22 cellular contexts compared by ENCODE assay signal in the genomic region with DNA sequence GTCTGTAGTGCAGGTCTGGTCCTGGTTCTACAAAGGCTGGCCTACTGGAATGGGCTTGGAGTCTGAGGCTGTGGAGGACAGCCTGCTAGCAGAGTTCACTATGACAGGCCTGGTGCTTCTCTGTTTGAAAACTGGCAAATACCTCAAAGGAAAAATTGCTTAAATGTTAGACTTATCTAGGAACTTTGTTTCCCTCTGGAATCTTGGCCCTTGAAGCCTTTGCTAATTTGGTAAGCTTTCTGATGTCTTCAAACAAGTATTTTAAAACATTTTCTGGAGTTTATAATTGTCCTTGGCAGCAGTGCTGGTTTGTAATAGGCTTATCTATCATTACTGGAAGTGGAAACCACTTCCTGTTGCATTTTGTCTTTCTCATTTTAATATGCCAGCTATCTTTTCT.
DNase-seq lines count a peak whose midpoint lies in the region; ATAC-seq and TF ChIP-seq lines count a peak whose summit lies in the region.
"Had no signal": no experiment of that assay in that cellular context is flagged by ENCODE, and none has a peak within 500 bp of the region (broad histone marks: within the 10 kb centered on the region; RNA-seq: fewer than 3 reads in every experiment).

No MANE protein-coding gene starts in this region.

- in situ Hi-C loops in astrocyte of the spinal cord (cut with HindIII; ENCODE audit: low sequenced_read_pairs): no loop called here

- no peaks in the 10 kb centered on the region for H3K36me3 Mint-ChIP-seq in natural killer cell
- H3K36me3 Mint-ChIP-seq in CD4-positive, alpha-beta T cell (ENCODE audit: low read depth): no peaks in the 10 kb centered on the region
- H3K36me3 Mint-ChIP-seq: CD4-positive, alpha-beta memory T cell; naive thymus-derived CD4-positive, alpha-beta T cell; type B pancreatic cell; WTC11 had no signal

- no peak for TF ChIP-seq POLR2A in spleen (IDR thresholded peaks at IDR 0.05)

- POLR2A ChIA-PET in CD4-positive, alpha-beta T cell (lab: Charles Lee): no interaction called here
- POLR2A ChIA-PET in HEK293T (lab: Yijun Ruan, JAX): no interaction called here

- no peaks in the 10 kb centered on the region for H3F3A ChIP-seq in Loucy (ENCODE audit: low read depth)

- no peaks in the 10 kb centered on the region for H3K9me2 ChIP-seq in Loucy (replicated peaks; ENCODE audit: low read depth, low read length)

- H3K4me2 ChIP-seq in DND-41 (ENCODE audit: insufficient read depth, low read length) (peak overlapping the region; percentile 31), Loucy (ENCODE audit: low read depth, low read length, poor library complexity, severe bottlenecking) (peak overlapping the region; percentile 52)
- H3K4me2 ChIP-seq: KMS-11 had no signal

- no peaks in the 10 kb centered on the region for H3K79me2 ChIP-seq in DND-41 (ENCODE audit: insufficient read depth, low read length)
- no peaks in the 10 kb centered on the region for H3K79me2 ChIP-seq in Loucy (ENCODE audit: insufficient read depth, low read length)

- H3K4me1 ChIP-seq in DND-41 (ENCODE audit: insufficient read depth, low read length): peaks cover 27% of the 10 kb centered on the region
- peaks cover 18% of the 10 kb centered on the region for H3K4me1 ChIP-seq in Loucy (ENCODE audit: insufficient read depth, low read length, poor library complexity, severe bottlenecking)
- peaks cover 0 to 18% (median 13%) of the 10 kb centered on the region in 6 donors for H3K4me1 ChIP-seq in spleen
- H3K4me1 ChIP-seq: lower lobe of right lung, prostate gland had no signal

- H3K36me3 ChIP-seq in DND-41 (ENCODE audit: insufficient read depth, low read length): no peaks in the 10 kb centered on the region
- no peaks in the 10 kb centered on the region for H3K36me3 ChIP-seq in Loucy (ENCODE audit: insufficient read depth, low read length)
- no peaks in the 10 kb centered on the region for H3K36me3 ChIP-seq in spleen
- H3K36me3 ChIP-seq: lower lobe of right lung, prostate gland had no signal

- H3K9ac ChIP-seq in DND-41 (ENCODE audit: low read depth, low read length) (peak overlapping the region; percentile 39; the same call in 1 of the 2 replicates), Loucy (ENCODE audit: low read depth, low read length, poor library complexity, severe bottlenecking) (no peak overlapping the region)
- H3K9ac ChIP-seq: KMS-11 had no signal

- CTCF ChIA-PET in CD4-positive, alpha-beta T cell (lab: Charles Lee): no interaction called here
- CTCF ChIA-PET in HEK293T (lab: Yijun Ruan, JAX): interaction anchor here (0.7 kb wide), 1 partner anchor 25 kb away, joined by 3 read pairs; no protein-coding TSS in a partner anchor

- TF ChIP-seq CTCF in DND-41 (IDR thresholded peaks at IDR 0.05; ENCODE audit: borderline replicate concordance, extremely low read depth, low read length, poor library complexity, severe bottlenecking): no peak
- no peak for TF ChIP-seq CTCF in Loucy (conservative IDR thresholded peaks at IDR 0.05; ENCODE audit: low read length)
- TF ChIP-seq CTCF in astrocyte of the spinal cord (IDR thresholded peaks at IDR 0.05; ENCODE audit: low read depth, low read length): no peak
- TF ChIP-seq CTCF in natural killer cell (IDR thresholded peaks at IDR 0.05): no peak
- TF ChIP-seq CTCF in spleen (IDR thresholded peaks at IDR 0.05 in 8 of 11, conservative IDR thresholded peaks at IDR 0.05 in 3 of 11): no peak
- TF ChIP-seq CTCF in CD4-positive, alpha-beta T cell (IDR thresholded peaks at IDR 0.05): no peak

- DNase-seq in DND-41 (peak; percentile 39), astrocyte of the spinal cord (ENCODE audit: low read depth, low spot score) (peak; percentile 20), natural killer cell (no peak), spleen (no peak), GM19240 (ENCODE audit: insufficient read length, low spot score) (no peak), HEK293T (ENCODE audit: extremely low spot score) (no peak)
- DNase-seq in CD4-positive, alpha-beta T cell: no peak
- DNase-seq: anterior cingulate cortex; CD4-positive, alpha-beta memory T cell; DMS79; H9; lower lobe of right lung; naive thymus-derived CD4-positive, alpha-beta T cell; NCI-H1436; NCI-H2227 treated with DMSO at 0.1 percent for 48 hours; stimulated activated naive CD4-positive, alpha-beta T cell treated with Interleukin-2 at 50 U/mL for 16 hours had no signal

- intact Hi-C loops in natural killer cell (cut with micrococcal nuclease) (no loop called here), spleen (cut with DNase I; ENCODE audit: low total_unique reads) (no loop called here)
- intact Hi-C loops in CD4-positive, alpha-beta T cell (cut with DNase I, micrococcal nuclease): no loop called here

- H3K4me3 ChIP-seq in DND-41 (ENCODE audit: low read depth in 1 of 2, low read length in 2 of 2): no peak overlapping the region
- peak overlapping the region; percentile 18 for H3K4me3 ChIP-seq in Loucy (ENCODE audit: low read length, poor library complexity, severe bottlenecking)
- no peak overlapping the region for H3K4me3 ChIP-seq in astrocyte of the spinal cord (ENCODE audit: low read depth, low read length)
- H3K4me3 ChIP-seq in spleen: no peak overlapping the region
- H3K4me3 ChIP-seq: lower lobe of right lung, prostate gland had no signal

- no peak overlapping the region for H3K4me3 Mint-ChIP-seq in natural killer cell
- no peak overlapping the region for H3K4me3 Mint-ChIP-seq in CD4-positive, alpha-beta T cell
- H3K4me3 Mint-ChIP-seq: H9, type B pancreatic cell, WTC11 had no signal

- peaks cover 16 to 24% of the 10 kb centered on the region in 2 donors for H3K4me1 Mint-ChIP-seq in natural killer cell
- H3K4me1 Mint-ChIP-seq in CD4-positive, alpha-beta T cell (ENCODE audit: low read depth): peaks cover 18% of the 10 kb centered on the region
- H3K4me1 Mint-ChIP-seq: H9, WTC11 had no signal

- H3K27me3 ChIP-seq in DND-41 (ENCODE audit: insufficient read depth, low read length, poor library complexity) (no peaks in the 10 kb centered on the region), Loucy (ENCODE audit: insufficient read depth, low read length, poor library complexity, severe bottlenecking) (no peaks in the 10 kb centered on the region), spleen (replicated peaks in 1 of 7) (no peaks in the 10 kb centered on the region)
- no peaks in the 10 kb centered on the region for H3K27me3 ChIP-seq in CD4-positive, alpha-beta T cell (ENCODE audit: control insufficient read depth, insufficient read depth, low read length)

- H4K20me1 ChIP-seq in DND-41 (ENCODE audit: insufficient read depth, low read length) (no peaks in the 10 kb centered on the region), Loucy (ENCODE audit: insufficient read depth, low read length, poor library complexity, severe bottlenecking) (no peaks in the 10 kb centered on the region)

- H2AFZ ChIP-seq in DND-41 (ENCODE audit: low read depth, low read length): peak overlapping the region; percentile 35
- peak overlapping the region; percentile 25; the same call in 1 of the 2 replicates for H2AFZ ChIP-seq in Loucy (ENCODE audit: low read length)

- ATAC-seq in DND-41 (ENCODE audit: insufficient read depth, low read depth) (peak; percentile 88), natural killer cell (no peak)
- ATAC-seq in CD4-positive, alpha-beta T cell (ENCODE audit: poor library complexity): no peak
- ATAC-seq: lower lobe of right lung; naive thymus-derived CD4-positive, alpha-beta T cell; WTC11 had no signal

- no peaks in the 10 kb centered on the region for H3K9me3 Mint-ChIP-seq in natural killer cell
- H3K9me3 Mint-ChIP-seq in CD4-positive, alpha-beta T cell: no peaks in the 10 kb centered on the region
- H3K9me3 Mint-ChIP-seq: type B pancreatic cell had no signal

- H3K27ac ChIP-seq in DND-41 (ENCODE audit: low read length) (peak overlapping the region; percentile 90), spleen (peak overlapping the region in 3 of 8 donors; percentile 26 to 42 (median 34))
- H3K27ac ChIP-seq in CD4-positive, alpha-beta T cell (ENCODE audit: low read depth, low read length): no peak overlapping the region
- H3K27ac ChIP-seq: KMS-11, lower lobe of right lung, prostate gland, RWPE1 had no signal

- H3K27ac Mint-ChIP-seq in natural killer cell: peak overlapping the region; percentile 47 to 61
- H3K27ac Mint-ChIP-seq in CD4-positive, alpha-beta T cell: no peak overlapping the region
- H3K27ac Mint-ChIP-seq: H9, type B pancreatic cell, WTC11 had no signal

- H3K9me3 ChIP-seq in DND-41 (ENCODE audit: insufficient read depth, low read length, severe bottlenecking): peaks cover 8% of the 10 kb centered on the region
- peaks cover 8% of the 10 kb centered on the region; the same call in 1 of the 2 replicates for H3K9me3 ChIP-seq in Loucy (ENCODE audit: insufficient read depth, low read depth, low read length)
- peaks cover 0 to 4% (median 0%) of the 10 kb centered on the region in 8 donors for H3K9me3 ChIP-seq in spleen
- H3K9me3 ChIP-seq in CD4-positive, alpha-beta T cell (ENCODE audit: control insufficient read depth, low read length): no peaks in the 10 kb centered on the region
- H3K9me3 ChIP-seq: lower lobe of right lung, prostate gland had no signal

- H3K27me3 Mint-ChIP-seq in natural killer cell (ENCODE audit: low read depth in 2 of 2): no peaks in the 10 kb centered on the region
- H3K27me3 Mint-ChIP-seq in CD4-positive, alpha-beta T cell: no peaks in the 10 kb centered on the region
- H3K27me3 Mint-ChIP-seq: CD4-positive, alpha-beta memory T cell; type B pancreatic cell had no signal

TF ChIP-seq in HEK293T, 16 proteins besides CTCF, POLR2A, EP300 and RAD21 (continues in another document):
- TF ChIP-seq SP1 (IDR thresholded peaks at IDR 0.05): no peak
- no peak for TF ChIP-seq FOXK2 (IDR thresholded peaks at IDR 0.05)
- TF ChIP-seq, protein P1, sequence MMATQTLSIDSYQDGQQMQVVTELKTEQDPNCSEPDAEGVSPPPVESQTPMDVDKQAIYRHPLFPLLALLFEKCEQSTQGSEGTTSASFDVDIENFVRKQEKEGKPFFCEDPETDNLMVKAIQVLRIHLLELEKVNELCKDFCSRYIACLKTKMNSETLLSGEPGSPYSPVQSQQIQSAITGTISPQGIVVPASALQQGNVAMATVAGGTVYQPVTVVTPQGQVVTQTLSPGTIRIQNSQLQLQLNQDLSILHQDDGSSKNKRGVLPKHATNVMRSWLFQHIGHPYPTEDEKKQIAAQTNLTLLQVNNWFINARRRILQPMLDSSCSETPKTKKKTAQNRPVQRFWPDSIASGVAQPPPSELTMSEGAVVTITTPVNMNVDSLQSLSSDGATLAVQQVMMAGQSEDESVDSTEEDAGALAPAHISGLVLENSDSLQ (IDR thresholded peaks at IDR 0.05): no peak
- no peak for TF ChIP-seq ZNF384 (IDR thresholded peaks at IDR 0.05)
- no peak for TF ChIP-seq HDGF (IDR thresholded peaks at IDR 0.05; ENCODE audit: borderline replicate concordance)
- TF ChIP-seq ARNT (IDR thresholded peaks at IDR 0.05): no peak
- TF ChIP-seq SUZ12 (IDR thresholded peaks at IDR 0.05): no peak
- no peak for TF ChIP-seq FOXA1 (IDR thresholded peaks at IDR 0.05)
- no peak for TF ChIP-seq CTBP1 (IDR thresholded peaks at IDR 0.05; ENCODE audit: borderline replicate concordance)
- no peak for TF ChIP-seq L3MBTL2 (conservative IDR thresholded peaks at IDR 0.05)
- no peak for TF ChIP-seq TARDBP (IDR thresholded peaks at IDR 0.05)
- no peak for TF ChIP-seq NFRKB (IDR thresholded peaks at IDR 0.05)
- TF ChIP-seq BHLHE40 (IDR thresholded peaks at IDR 0.05; ENCODE audit: borderline replicate concordance): no peak
- no peak for TF ChIP-seq ELF4 (IDR thresholded peaks at IDR 0.05)

Comparison
In these comparisons a context has a peak if more than half of its experiments do, and no peak if none do; other contexts are left out.
1. DNase-seq: peak in DND-41 (single experiment) and astrocyte of the spinal cord (single experiment); none in natural killer cell (single experiment), spleen (single experiment), CD4-positive, alpha-beta T cell (0 of 10), GM19240 (single experiment) and HEK293T (single experiment).